7 cellular contexts compared by ENCODE assay signal in the genomic region with DNA sequence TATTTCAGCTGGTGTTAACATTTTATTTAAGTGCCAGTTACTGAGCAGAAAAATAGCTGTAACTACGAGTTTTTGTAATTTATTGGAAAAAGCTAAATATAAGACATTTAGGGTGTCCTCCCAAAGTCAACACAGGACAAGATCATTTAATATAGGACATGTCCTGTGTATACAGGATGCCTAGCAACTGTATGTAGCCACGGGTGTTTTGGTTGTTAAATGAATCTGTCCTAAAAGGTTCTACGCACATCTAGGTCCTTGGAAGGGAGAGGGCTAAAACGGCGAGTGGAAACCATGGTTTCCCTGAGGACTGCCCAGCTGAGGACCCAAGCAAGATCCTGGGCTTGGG. TPM values are rescaled to one million over a fixed set of nuclear protein-coding genes. Genes with fewer than 3 reads are reported as not detected.
DNase-seq lines count a peak whose midpoint lies in the region; ATAC-seq and TF ChIP-seq lines count a peak whose summit lies in the region.

No MANE protein-coding gene starts in this region.

- no peak for TF ChIP-seq POLR2A in vagina (IDR thresholded peaks at IDR 0.05)

- in situ Hi-C loops in brain microvascular endothelial cell (cut with HindIII; ENCODE audit: low pct_ligation_motif_present, low sequenced_read_pairs): no loop called here

- intact Hi-C loops in vagina (cut with DNase I): no loop called here

- ATAC-seq in GM19035 (IDR thresholded peaks at IDR 0.05; ENCODE audit: unreplicated experiment): peak; percentile 29
- peak; percentile 14 for ATAC-seq in memory B cell (ENCODE audit: low read depth)

- H3K27me3 ChIP-seq in HL-60 (ENCODE audit: insufficient read depth, poor library complexity, severe bottlenecking) (no peaks in the 10 kb centered on the region), brain microvascular endothelial cell (replicated peaks) (no peaks in the 10 kb centered on the region), vagina (no peaks in the 10 kb centered on the region)

- DNase-seq in HL-60 (ENCODE audit: low read depth in 1 of 2, low spot score in 1 of 2) (peak in 1 of 2 experiments; percentile 2), brain microvascular endothelial cell (peak; percentile 13), memory B cell (ENCODE audit: low spot score in 2 of 2) (no peak), vagina (ENCODE audit: extremely low spot score in 2 of 2) (no peak)
- no peak for DNase-seq in activated CD4-positive, CD25-positive, alpha-beta regulatory T cell (lab: John Stamatoyannopoulos, UW)
- DNase-seq in activated CD8-positive, alpha-beta memory T cell treated with anti-CD3 and anti-CD28 coated beads, Interleukin-2, amount 50 U/mL, for 48 hours: no peak

- H3K27ac ChIP-seq in HL-60 (replicated peaks): peak overlapping the region; percentile 84
- H3K27ac ChIP-seq in brain microvascular endothelial cell: peak overlapping the region; percentile 94
- H3K27ac ChIP-seq in vagina: peak overlapping the region; percentile 85

- peak overlapping the region; percentile 96 for H3K27ac Mint-ChIP-seq in memory B cell

- no peaks in the 10 kb centered on the region for H3K27me3 Mint-ChIP-seq in memory B cell

- peaks cover 10% of the 10 kb centered on the region for H3K36me3 ChIP-seq in brain microvascular endothelial cell (replicated peaks)
- H3K36me3 ChIP-seq in vagina: peaks cover 0 to 6% of the 10 kb centered on the region in 2 donors

- peaks cover 18% of the 10 kb centered on the region for H3K36me3 Mint-ChIP-seq in memory B cell

- peaks cover 11% of the 10 kb centered on the region for H3K4me1 Mint-ChIP-seq in memory B cell

- no peaks in the 10 kb centered on the region for H3K9me3 Mint-ChIP-seq in memory B cell

- no peaks in the 10 kb centered on the region for H3K9me3 ChIP-seq in vagina

- H3K4me3 Mint-ChIP-seq in memory B cell: peak overlapping the region; percentile 85

- peaks cover 21% of the 10 kb centered on the region for H3K4me1 ChIP-seq in vagina

- TF ChIP-seq CTCF in HL-60 (IDR thresholded peaks at IDR 0.05; ENCODE audit: insufficient read depth, low read length) (no peak), brain microvascular endothelial cell (IDR thresholded peaks at IDR 0.05; ENCODE audit: low read depth, low read length, missing control alignments) (no peak), vagina (IDR thresholded peaks at IDR 0.05) (no peak)

- H3K4me3 ChIP-seq in HL-60 (replicated peaks; ENCODE audit: insufficient read depth, low read length) (peak overlapping the region; percentile 74), brain microvascular endothelial cell (ENCODE audit: low read depth, low read length) (peak overlapping the region; percentile 77), vagina (peak overlapping the region; percentile 60 to 87)

RNA-seq across cellular contexts. Expression of a gene that starts 0.6 kb away (rescaled TPM):
- 13.3 TPM for total RNA-seq in vagina

RNA-seq across cellular contexts. Expression of a gene that starts 18.4 kb away (rescaled TPM):
- total RNA-seq in vagina: 1.5 TPM

RNA-seq across cellular contexts. Expression of a gene that starts 47.3 kb away (rescaled TPM):
- total RNA-seq in vagina: 3.2 TPM
